9 cellular contexts compared by ENCODE assay signal in genomic region chr7:6026917-6027316, GRCh38. TPM values are rescaled to one million over a fixed set of nuclear protein-coding genes. Genes with fewer than 3 reads are reported as not detected.
DNase-seq lines count a peak whose midpoint lies in the region; ATAC-seq, FAIRE-seq and TF ChIP-seq lines count a peak whose summit lies in the region.
"Had no signal": no experiment of that assay in that cellular context is flagged by ENCODE, and none has a peak within 500 bp of the region (broad histone marks: within the 10 kb centered on the region; RNA-seq: fewer than 3 reads in every experiment).

No MANE protein-coding gene starts in this region.

- H3K4me1 Mint-ChIP-seq in CD14-positive monocyte: peaks cover 40% of the 10 kb centered on the region

- no TSS peak for BruUV-seq in GM12878 (replicated peaks; lab: Mats Ljungman, UMichigan)

- peak overlapping the region; percentile 69 for H3K27ac ChIP-seq in HL-60 (replicated peaks)
- H3K27ac ChIP-seq in GM12878 (ENCODE audit: control insufficient read depth, insufficient read depth): peak overlapping the region; percentile 22; the same call in 1 of the 2 replicates

- FAIRE-seq in GM12878 (lab: Jason Lieb, UNC): no peak

- H3K4me3 Mint-ChIP-seq in CD14-positive monocyte: peak overlapping the region; percentile 81 to 93

- RAD21 ChIA-PET in GM12878 (lab: Charles Lee; ENCODE audit: unreplicated experiment): no interaction called here

- no peak for TF ChIP-seq EP300 in GM12878 (IDR thresholded peaks at IDR 0.05; ENCODE audit: borderline replicate concordance in 1 of 2, control insufficient read depth in 1 of 2, low read depth in 2 of 2, low read length in 2 of 2)

- no peaks in the 10 kb centered on the region for H3K27me3 ChIP-seq in HL-60 (ENCODE audit: insufficient read depth, poor library complexity, severe bottlenecking)
- H3K27me3 ChIP-seq in GM12878 (replicated peaks in 1 of 2; ENCODE audit: control insufficient read depth in 2 of 2, insufficient read depth in 2 of 2, low read length in 1 of 2): no peaks in the 10 kb centered on the region
- no peaks in the 10 kb centered on the region for H3K27me3 ChIP-seq in mucosa of stomach (ENCODE audit: control insufficient read depth, insufficient read depth, low read length)

- WGBS in GM12878 (ENCODE audit: insufficient coverage, insufficient replicate concordance, low lambda C conversion rate, missing lambda C conversion rate): 50% methylated on average over 8 of the region's 8 CpGs

- peaks cover 0 to 1% (median 0%) of the 10 kb centered on the region in 3 donors for H3K27me3 Mint-ChIP-seq in CD14-positive monocyte (ENCODE audit: low read depth in 3 of 3)

- POLR2A ChIA-PET in GM12878 (lab: Charles Lee): interaction anchor here (0.6 to 2.1 kb wide), 3 partner anchors 12 to 58 kb away, joined by 3 to 9 read pairs (median 4); partner anchors contain the start of genes AIMP2 and PMS2

- H3K36me3 ChIP-seq in GM12878 (ENCODE audit: control insufficient read depth in 2 of 2, insufficient read depth in 2 of 2, low read length in 1 of 2) (peaks cover 16 to 37% of the 10 kb centered on the region in 2 experiments), mucosa of stomach (ENCODE audit: control insufficient read depth, insufficient read depth, low read length) (peaks cover 35% of the 10 kb centered on the region)

- H3K9ac ChIP-seq in GM12878 (ENCODE audit: control insufficient read depth, insufficient read depth, low read length) (no peak overlapping the region), mucosa of stomach (ENCODE audit: low read length) (peak overlapping the region; percentile 19)

- no peaks in the 10 kb centered on the region for H3K9me3 Mint-ChIP-seq in CD14-positive monocyte

- SMC1A ChIA-PET in GM12878 (lab: Charles Lee; ENCODE audit: uncharacterized antibody, unreplicated experiment): interaction anchor here (1.0 to 2.2 kb wide), 4 partner anchors 9 to 297 kb away, joined by 3 to 6 read pairs (median 4); no protein-coding TSS in a partner anchor

- TF ChIP-seq POLR2A in GM12878 (IDR thresholded peaks at IDR 0.05; ENCODE audit: low read depth, low read length) (no peak), erythroblast (IDR thresholded peaks at IDR 0.05; ENCODE audit: low read length) (no peak)

- H3K4me1 ChIP-seq in GM12878 (ENCODE audit: control insufficient read depth, insufficient read depth, low read length) (peaks cover 13% of the 10 kb centered on the region), mucosa of stomach (ENCODE audit: control insufficient read depth, insufficient read depth, low read length) (peaks cover 20% of the 10 kb centered on the region)

- no peak for TF ChIP-seq RAD21 in GM12878 (IDR thresholded peaks at IDR 0.05; ENCODE audit: insufficient read depth, low read depth, low read length)

- peak overlapping the region; percentile 95 to 98 (median 97) for H3K27ac Mint-ChIP-seq in CD14-positive monocyte

- CTCF ChIA-PET in GM12878 (lab: Yijun Ruan, JAX): interaction anchor here (0.6 to 1.5 kb wide), 6 partner anchors 17 to 300 kb away, joined by 3 to 4 read pairs (median 3); partner anchors contain the start of genes AIMP2 and PMS2

- ATAC-seq in GM12878: peak; percentile 41
- no peak for ATAC-seq in GM21447 (IDR thresholded peaks at IDR 0.05; ENCODE audit: unreplicated experiment)

- TF ChIP-seq CTCF in CD14-positive monocyte (IDR thresholded peaks at IDR 0.05): no peak
- no peak for TF ChIP-seq CTCF in HL-60 (IDR thresholded peaks at IDR 0.05; ENCODE audit: insufficient read depth, low read length)
- TF ChIP-seq CTCF in GM12878 (IDR thresholded peaks at IDR 0.05 in 2 of 3, conservative IDR thresholded peaks at IDR 0.05 in 1 of 3; ENCODE audit: control insufficient read depth in 2 of 3, extremely low read depth in 1 of 3, insufficient read depth in 1 of 3, low read depth in 3 of 3, low read length in 3 of 3): no peak

- DNase-seq in CD14-positive monocyte (ENCODE audit: low spot score): no peak
- peak in 1 of 2 experiments; percentile 49 for DNase-seq in HL-60 (ENCODE audit: low read depth in 1 of 2, low spot score in 1 of 2)
- DNase-seq in GM12878 (ENCODE audit: low read depth, low spot score): no peak
- DNase-seq in DMS153 (lab: John Stamatoyannopoulos, UW): no peak
- no peak for DNase-seq in erythroblast (lab: John Stamatoyannopoulos, UW)
- DNase-seq in anterior cingulate cortex (lab: John Stamatoyannopoulos, UW): no peak
- DNase-seq: NCI-H1436 had no signal

- H2AFZ ChIP-seq in GM12878 (ENCODE audit: control insufficient read depth, low read depth, low read length): peak overlapping the region; percentile 32

- peaks cover 55 to 72% of the 10 kb centered on the region in 2 donors for H3K36me3 Mint-ChIP-seq in CD14-positive monocyte

- no peak overlapping the region for H3K4me2 ChIP-seq in GM12878 (ENCODE audit: control insufficient read depth, insufficient read depth)

- no peaks in the 10 kb centered on the region for H4K20me1 ChIP-seq in GM12878 (ENCODE audit: control insufficient read depth, insufficient read depth)

- intact Hi-C loops in CD14-positive monocyte (cut with micrococcal nuclease): no loop called here
- intact Hi-C loops in GM12878 (cut with micrococcal nuclease; ENCODE audit: unreplicated experiment): no loop called here

- in situ Hi-C loops in GM12878 (cut with MboI): no loop called here

- no peaks in the 10 kb centered on the region for H3K79me2 ChIP-seq in GM12878 (ENCODE audit: control insufficient read depth, insufficient read depth, low read length)

- H3K4me3 ChIP-seq in HL-60 (replicated peaks; ENCODE audit: insufficient read depth, low read length) (no peak overlapping the region), GM12878 (no peak overlapping the region), mucosa of stomach (ENCODE audit: low read length) (no peak overlapping the region)

- H3K9me3 ChIP-seq in GM12878 (replicated peaks; ENCODE audit: control insufficient read depth, insufficient read depth, low read length) (no peaks in the 10 kb centered on the region), mucosa of stomach (ENCODE audit: control insufficient read depth, low read length) (no peaks in the 10 kb centered on the region)

RNA-seq across cellular contexts. Expression of gene ANKRD61, which starts 4.3 kb away (rescaled TPM):
- polyA plus RNA-seq in CD14-positive monocyte (not detected), GM12878 (2011; rRNA removed) (0.18 TPM in 1 of 2 replicates, not detected in the other), GM12878 (2014; fragmentation: Illumina TruSeq; extraction: Trizol) (0.34 and 0.35 TPM in 2 replicates), GM12878 (2014; fragmentation: Nextera tagmentation; extraction: Ambion mirVana) (under 1 TPM; 0.20 to 0.37 TPM), GM12878 (2014; rRNA removed) (0.22 and 0.64 TPM in 2 replicates), GM12878 (2016; fragmentation: Nextera tagmentation; extraction: Ambion mirVana) (under 1 TPM; 0.51 to 0.57 TPM)
- 0.33 TPM in 1 of 2 replicates, not detected in the other for total RNA-seq in GM12878 (2013; cell fraction: nucleolus; rRNA removed)
- total RNA-seq in GM12878 (2014; rRNA removed) (0.11 and 0.16 TPM in 2 replicates), GM12878 (2014; rRNA removed; fragmentation: Illumina TruSeq; extraction: Trizol) (0.18 and 0.22 TPM in 2 replicates), GM12878 (2021) (0.18 TPM in 1 of 2 replicates, not detected in the other)
- polyA plus RNA-seq in GM12878 (2011; ENCODE audit: low read depth): 0.52 TPM
- polyA plus RNA-seq in GM12878 (2011; cell fraction: cytosol; rRNA removed): 0.13 and 0.18 TPM in 2 replicates
- 0.31 and 0.56 TPM in 2 replicates for polyA plus RNA-seq in GM12878 (2011; cell fraction: nucleus; rRNA removed)
- polyA plus RNA-seq in GM12878 (2012): 0.49 and 0.87 TPM in 2 replicates
- polyA minus RNA-seq in GM12878 (2011; rRNA and poly(A)+ RNA removed): 0.29 and 0.41 TPM in 2 replicates
- polyA minus RNA-seq in GM12878 (2011; cell fraction: cytosol; rRNA and poly(A)+ RNA removed): not detected in 2 replicates
- not detected in 2 replicates for polyA minus RNA-seq in GM12878 (2011; cell fraction: nucleus; rRNA and poly(A)+ RNA removed)

RNA-seq across cellular contexts. Expression of gene AIMP2, which starts 17.8 kb away (rescaled TPM):
- polyA plus RNA-seq in CD14-positive monocyte (10 to 100 TPM; 32.7 to 33.5 TPM), GM12878 (2011; rRNA removed) (40.2 and 52.9 TPM in 2 replicates), GM12878 (2014; fragmentation: Illumina TruSeq; extraction: Trizol) (29.5 and 46.7 TPM in 2 replicates), GM12878 (2014; fragmentation: Nextera tagmentation; extraction: Ambion mirVana) (10 to 100 TPM; 55.6 to 80.0 TPM), GM12878 (2014; rRNA removed) (91.7 and 95.0 TPM in 2 replicates), GM12878 (2016; fragmentation: Nextera tagmentation; extraction: Ambion mirVana) (100 to 1,000 TPM; 129 to 130 TPM)
- total RNA-seq in GM12878 (2013; cell fraction: nucleolus; rRNA removed): 13.2 and 13.4 TPM in 2 replicates
- total RNA-seq in GM12878 (2014; rRNA removed) (82.3 and 94.3 TPM in 2 replicates), GM12878 (2014; rRNA removed; fragmentation: Illumina TruSeq; extraction: Trizol) (57.2 and 59.9 TPM in 2 replicates), GM12878 (2021) (61.0 and 61.8 TPM in 2 replicates)
- polyA plus RNA-seq in GM12878 (2011; ENCODE audit: low read depth): 19.8 TPM
- polyA plus RNA-seq in GM12878 (2011; cell fraction: cytosol; rRNA removed): 70.8 and 80.2 TPM in 2 replicates
- 26.7 and 41.8 TPM in 2 replicates for polyA plus RNA-seq in GM12878 (2011; cell fraction: nucleus; rRNA removed)
- 19.0 and 21.6 TPM in 2 replicates for polyA plus RNA-seq in GM12878 (2012)
- polyA minus RNA-seq in GM12878 (2011; rRNA and poly(A)+ RNA removed): 33.1 and 43.8 TPM in 2 replicates
- polyA minus RNA-seq in GM12878 (2011; cell fraction: cytosol; rRNA and poly(A)+ RNA removed): 17.5 and 27.4 TPM in 2 replicates
- 11.0 and 23.6 TPM in 2 replicates for polyA minus RNA-seq in GM12878 (2011; cell fraction: nucleus; rRNA and poly(A)+ RNA removed)

RNA-seq across cellular contexts. Expression of gene PMS2, which starts 18.1 kb away (rescaled TPM):
- polyA plus RNA-seq in CD14-positive monocyte (1 to 10 TPM; 3.8 to 5.1 TPM), GM12878 (2011; rRNA removed) (16.8 and 20.5 TPM in 2 replicates), GM12878 (2014; fragmentation: Illumina TruSeq; extraction: Trizol) (19.8 and 23.0 TPM in 2 replicates), GM12878 (2014; fragmentation: Nextera tagmentation; extraction: Ambion mirVana) (1 to 10 TPM; 3.6 to 4.7 TPM), GM12878 (2014; rRNA removed) (13.2 and 14.0 TPM in 2 replicates), GM12878 (2016; fragmentation: Nextera tagmentation; extraction: Ambion mirVana) (10 to 100 TPM; 17.9 to 18.0 TPM)
- 52.9 and 53.1 TPM in 2 replicates for total RNA-seq in GM12878 (2013; cell fraction: nucleolus; rRNA removed)
- total RNA-seq in GM12878 (2014; rRNA removed) (19.6 and 22.9 TPM in 2 replicates), GM12878 (2014; rRNA removed; fragmentation: Illumina TruSeq; extraction: Trizol) (25.4 and 25.5 TPM in 2 replicates), GM12878 (2021) (19.3 and 21.4 TPM in 2 replicates)
- 6.8 TPM for polyA plus RNA-seq in GM12878 (2011; ENCODE audit: low read depth)
- 10.7 and 11.0 TPM in 2 replicates for polyA plus RNA-seq in GM12878 (2011; cell fraction: cytosol; rRNA removed)
- polyA plus RNA-seq in GM12878 (2011; cell fraction: nucleus; rRNA removed): 9.7 and 11.8 TPM in 2 replicates
- 8.9 and 11.5 TPM in 2 replicates for polyA plus RNA-seq in GM12878 (2012)
- 19.5 and 20.5 TPM in 2 replicates for polyA minus RNA-seq in GM12878 (2011; rRNA and poly(A)+ RNA removed)
- polyA minus RNA-seq in GM12878 (2011; cell fraction: cytosol; rRNA and poly(A)+ RNA removed): 5.2 and 13.9 TPM in 2 replicates
- 8.1 and 13.1 TPM in 2 replicates for polyA minus RNA-seq in GM12878 (2011; cell fraction: nucleus; rRNA and poly(A)+ RNA removed)

RNA-seq across cellular contexts. Expression of gene EIF2AK1, which starts 32.1 kb away (rescaled TPM):
- polyA plus RNA-seq in CD14-positive monocyte (10 to 100 TPM; 47.4 to 47.9 TPM), GM12878 (2011; rRNA removed) (80.4 and 90.9 TPM in 2 replicates), GM12878 (2014; fragmentation: Illumina TruSeq; extraction: Trizol) (74.5 and 89.8 TPM in 2 replicates), GM12878 (2014; fragmentation: Nextera tagmentation; extraction: Ambion mirVana) (10 to 100 TPM; 15.6 to 23.3 TPM), GM12878 (2014; rRNA removed) (143 and 169 TPM in 2 replicates), GM12878 (2016; fragmentation: Nextera tagmentation; extraction: Ambion mirVana) (100 to 1,000 TPM in 1 of 2 experiments, 10 to 100 TPM in 1; 97.6 to 116 TPM)
- 218 and 241 TPM in 2 replicates for total RNA-seq in GM12878 (2013; cell fraction: nucleolus; rRNA removed)
- total RNA-seq in GM12878 (2014; rRNA removed) (120 and 141 TPM in 2 replicates), GM12878 (2014; rRNA removed; fragmentation: Illumina TruSeq; extraction: Trizol) (22.4 and 25.3 TPM in 2 replicates), GM12878 (2021) (92.9 and 96.9 TPM in 2 replicates)
- polyA plus RNA-seq in GM12878 (2011; ENCODE audit: low read depth): 42.4 TPM
- 56.2 and 81.2 TPM in 2 replicates for polyA plus RNA-seq in GM12878 (2011; cell fraction: cytosol; rRNA removed)
- 56.7 and 66.3 TPM in 2 replicates for polyA plus RNA-seq in GM12878 (2011; cell fraction: nucleus; rRNA removed)
- 53.7 and 55.7 TPM in 2 replicates for polyA plus RNA-seq in GM12878 (2012)
- 55.4 and 77.9 TPM in 2 replicates for polyA minus RNA-seq in GM12878 (2011; rRNA and poly(A)+ RNA removed)
- 22.4 and 25.4 TPM in 2 replicates for polyA minus RNA-seq in GM12878 (2011; cell fraction: cytosol; rRNA and poly(A)+ RNA removed)
- 38.1 and 45.3 TPM in 2 replicates for polyA minus RNA-seq in GM12878 (2011; cell fraction: nucleus; rRNA and poly(A)+ RNA removed)

RNA-seq across cellular contexts. Expression of gene RSPH10B, which starts 56.4 kb away (rescaled TPM):
- not detected for polyA plus RNA-seq in CD14-positive monocyte
- 0.81 TPM in 1 of 2 replicates, not detected in the other for total RNA-seq in GM12878 (2013; cell fraction: nucleolus; rRNA removed)
- 0.05 TPM in 1 of 2 replicates, not detected in the other for total RNA-seq in GM12878 (2014; rRNA removed)
- 0.23 TPM in 1 of 2 replicates, not detected in the other for total RNA-seq in GM12878 (2014; rRNA removed; fragmentation: Illumina TruSeq; extraction: Trizol)
- 0.35 TPM in 1 of 2 replicates, not detected in the other for total RNA-seq in GM12878 (2021)
- not detected for polyA plus RNA-seq in GM12878 (2011; ENCODE audit: low read depth)
- polyA plus RNA-seq in GM12878 (2011; rRNA removed): 0.03 TPM in 1 of 2 replicates, not detected in the other
- not detected in 2 replicates for polyA plus RNA-seq in GM12878 (2011; cell fraction: cytosol; rRNA removed)
- 0.15 and 0.27 TPM in 2 replicates for polyA plus RNA-seq in GM12878 (2011; cell fraction: nucleus; rRNA removed)
- polyA plus RNA-seq in GM12878 (2012): 0.08 TPM in 1 of 2 replicates, not detected in the other
- polyA plus RNA-seq in GM12878 (2014; fragmentation: Illumina TruSeq; extraction: Trizol): not detected in 2 replicates
- polyA plus RNA-seq in GM12878 (2014; fragmentation: Nextera tagmentation; extraction: Ambion mirVana): not detected
- not detected in 2 replicates for polyA plus RNA-seq in GM12878 (2014; rRNA removed)
- polyA plus RNA-seq in GM12878 (2016; fragmentation: Nextera tagmentation; extraction: Ambion mirVana): not detected
- not detected in 2 replicates for polyA minus RNA-seq in GM12878 (2011; rRNA and poly(A)+ RNA removed)
- not detected in 2 replicates for polyA minus RNA-seq in GM12878 (2011; cell fraction: cytosol; rRNA and poly(A)+ RNA removed)
- polyA minus RNA-seq in GM12878 (2011; cell fraction: nucleus; rRNA and poly(A)+ RNA removed): 0.96 TPM in 1 of 2 replicates, not detected in the other
